1 cellular context compared by ENCODE assay signal in the genomic region with DNA sequence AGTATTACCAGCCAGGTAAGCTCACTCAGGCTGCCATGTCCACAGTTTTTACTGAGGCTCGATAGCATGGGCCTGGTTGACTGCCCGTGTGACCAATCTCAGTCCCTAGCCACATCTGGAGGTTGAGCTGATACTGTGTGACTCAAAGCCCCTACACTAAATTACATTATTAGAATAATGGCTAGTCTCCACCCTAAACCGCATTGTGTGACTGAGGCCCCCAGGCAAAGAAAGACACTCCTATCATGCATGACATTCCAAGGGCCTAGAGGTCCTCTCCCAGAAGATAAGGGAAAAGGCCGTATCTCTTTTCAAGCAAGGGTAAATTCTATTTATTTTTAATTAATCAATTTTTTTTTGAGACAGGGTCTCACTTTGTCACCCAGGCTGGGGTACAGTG.
TF ChIP-seq lines count a peak whose summit lies in the region.

No MANE protein-coding gene starts in this region.

TF ChIP-seq in K562, 482 proteins besides CTCF, POLR2A, EP300 and RAD21 (continued from another document):
- TF ChIP-seq, protein P1, sequence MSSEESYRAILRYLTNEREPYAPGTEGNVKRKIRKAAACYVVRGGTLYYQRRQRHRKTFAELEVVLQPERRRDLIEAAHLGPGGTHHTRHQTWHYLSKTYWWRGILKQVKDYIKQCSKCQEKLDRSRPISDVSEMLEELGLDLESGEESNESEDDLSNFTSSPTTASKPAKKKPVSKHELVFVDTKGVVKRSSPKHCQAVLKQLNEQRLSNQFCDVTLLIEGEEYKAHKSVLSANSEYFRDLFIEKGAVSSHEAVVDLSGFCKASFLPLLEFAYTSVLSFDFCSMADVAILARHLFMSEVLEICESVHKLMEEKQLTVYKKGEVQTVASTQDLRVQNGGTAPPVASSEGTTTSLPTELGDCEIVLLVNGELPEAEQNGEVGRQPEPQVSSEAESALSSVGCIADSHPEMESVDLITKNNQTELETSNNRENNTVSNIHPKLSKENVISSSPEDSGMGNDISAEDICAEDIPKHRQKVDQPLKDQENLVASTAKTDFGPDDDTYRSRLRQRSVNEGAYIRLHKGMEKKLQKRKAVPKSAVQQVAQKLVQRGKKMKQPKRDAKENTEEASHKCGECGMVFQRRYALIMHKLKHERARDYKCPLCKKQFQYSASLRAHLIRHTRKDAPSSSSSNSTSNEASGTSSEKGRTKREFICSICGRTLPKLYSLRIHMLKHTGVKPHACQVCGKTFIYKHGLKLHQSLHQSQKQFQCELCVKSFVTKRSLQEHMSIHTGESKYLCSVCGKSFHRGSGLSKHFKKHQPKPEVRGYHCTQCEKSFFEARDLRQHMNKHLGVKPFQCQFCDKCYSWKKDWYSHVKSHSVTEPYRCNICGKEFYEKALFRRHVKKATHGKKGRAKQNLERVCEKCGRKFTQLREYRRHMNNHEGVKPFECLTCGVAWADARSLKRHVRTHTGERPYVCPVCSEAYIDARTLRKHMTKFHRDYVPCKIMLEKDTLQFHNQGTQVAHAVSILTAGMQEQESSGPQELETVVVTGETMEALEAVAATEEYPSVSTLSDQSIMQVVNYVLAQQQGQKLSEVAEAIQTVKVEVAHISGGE (CRISPR knock-in tag; IDR thresholded peaks at IDR 0.05): no peak
- TF ChIP-seq, protein P2, sequence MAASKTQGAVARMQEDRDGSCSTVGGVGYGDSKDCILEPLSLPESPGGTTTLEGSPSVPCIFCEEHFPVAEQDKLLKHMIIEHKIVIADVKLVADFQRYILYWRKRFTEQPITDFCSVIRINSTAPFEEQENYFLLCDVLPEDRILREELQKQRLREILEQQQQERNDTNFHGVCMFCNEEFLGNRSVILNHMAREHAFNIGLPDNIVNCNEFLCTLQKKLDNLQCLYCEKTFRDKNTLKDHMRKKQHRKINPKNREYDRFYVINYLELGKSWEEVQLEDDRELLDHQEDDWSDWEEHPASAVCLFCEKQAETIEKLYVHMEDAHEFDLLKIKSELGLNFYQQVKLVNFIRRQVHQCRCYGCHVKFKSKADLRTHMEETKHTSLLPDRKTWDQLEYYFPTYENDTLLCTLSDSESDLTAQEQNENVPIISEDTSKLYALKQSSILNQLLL (CRISPR knock-in tag; IDR thresholded peaks at IDR 0.05; ENCODE audit: borderline replicate concordance): no peak
- TF ChIP-seq TAF15 (IDR thresholded peaks at IDR 0.05; ENCODE audit: low read depth, low read length): no peak
